ENCODE assay signal across 19 cellular contexts in genomic region chrX:83510466-83511181, GRCh38. TPM values are rescaled to one million over a fixed set of nuclear protein-coding genes. Genes with fewer than 3 reads are reported as not detected.
DNase-seq lines count a peak whose midpoint lies in the region; ATAC-seq and TF ChIP-seq lines count a peak whose summit lies in the region.
"Had no signal": no experiment of that assay in that cellular context is flagged by ENCODE, and none has a peak within 500 bp of the region (broad histone marks: within the 10 kb centered on the region; RNA-seq: fewer than 3 reads in every experiment).

No MANE protein-coding gene starts in this region.

- H3K9ac ChIP-seq in smooth muscle cell (ENCODE audit: low read depth): no peak overlapping the region
- H3K9ac ChIP-seq: parathyroid adenoma had no signal

- no peak for TF ChIP-seq CTCF in smooth muscle cell (IDR thresholded peaks at IDR 0.05; ENCODE audit: borderline replicate concordance, insufficient read depth, poor library complexity, severe bottlenecking)

- no peaks in the 10 kb centered on the region for H3K79me2 ChIP-seq in smooth muscle cell (ENCODE audit: low read depth)
- H3K79me2 ChIP-seq: parathyroid adenoma had no signal

- ATAC-seq in HG03175 (IDR thresholded peaks at IDR 0.05; ENCODE audit: unreplicated experiment): no peak
- ATAC-seq: K562 had no signal

- no peaks in the 10 kb centered on the region for H3K9me3 ChIP-seq in smooth muscle cell (replicated peaks; ENCODE audit: low read depth)
- H3K9me3 ChIP-seq: uterus had no signal

- H2AFZ ChIP-seq in smooth muscle cell (ENCODE audit: low read depth): no peak overlapping the region
- H2AFZ ChIP-seq: parathyroid adenoma had no signal

- H3K27me3 ChIP-seq in smooth muscle cell (ENCODE audit: low read depth): peaks cover 67% of the 10 kb centered on the region

- peak; percentile 17 for DNase-seq in NCI-H748 (lab: John Stamatoyannopoulos, UW; ENCODE audit: unreplicated experiment)
- DNase-seq in NCI-H748 treated with DMSO at 0.1 percent for 48 hours (lab: John Stamatoyannopoulos, UW): no peak
- DNase-seq in ecto neural progenitor cell (ENCODE audit: low spot score): peak; percentile 52
- peak; percentile 59 for DNase-seq in mesenteric fat pad (ENCODE audit: low spot score)
- DNase-seq in smooth muscle cell (lab: John Stamatoyannopoulos, UW; ENCODE audit: unreplicated experiment): no peak
- DNase-seq in ACHN: no peak
- no peak for DNase-seq in superior temporal gyrus (ENCODE audit: extremely low spot score)
- DNase-seq: activated CD4-positive, alpha-beta memory T cell treated with anti-CD3 and anti-CD28 coated beads for 36 hours; activated T-cell treated with anti-CD3 and anti-CD28 coated beads, Interleukin-2, amount 50 U/mL, for 48 hours; NCI-H1048; stimulated activated naive CD4-positive, alpha-beta T cell treated with Interleukin-2 at 50 U/mL for 16 hours; uterus had no signal

- no peaks in the 10 kb centered on the region for H4K20me1 ChIP-seq in smooth muscle cell (ENCODE audit: low read depth)

- H3F3A ChIP-seq in smooth muscle cell (ENCODE audit: low read depth): no peaks in the 10 kb centered on the region

- no peaks in the 10 kb centered on the region for H3K36me3 ChIP-seq in smooth muscle cell (ENCODE audit: low read depth)
- H3K36me3 ChIP-seq: uterus had no signal

- in situ Hi-C loops in ACHN (cut with HindIII; ENCODE audit: low pct_ligation_motif_present, low pct_unique_long_range_greater_than_20kb, low sequenced_read_pairs): no loop called here

- peak overlapping the region; percentile 31 for H3K4me3 ChIP-seq in smooth muscle cell
- H3K4me3 ChIP-seq: K562, uterus had no signal

- peak overlapping the region; percentile 74 for H3K4me2 ChIP-seq in smooth muscle cell

- WGBS in smooth muscle cell (ENCODE audit: low lambda C conversion rate): 37% methylated on average over 45 of the region's 46 CpGs

- H3K4me1 ChIP-seq in smooth muscle cell (ENCODE audit: low read depth): no peaks in the 10 kb centered on the region
- H3K4me1 ChIP-seq: parathyroid adenoma, uterus had no signal

- H3K27ac ChIP-seq in smooth muscle cell (ENCODE audit: low read depth): no peak overlapping the region
- H3K27ac ChIP-seq: C4-2B, epithelial cell of prostate, parathyroid adenoma, RWPE1, uterus had no signal

RNA-seq across cellular contexts. Expression of gene POU3F4, which starts 2.5 kb away (rescaled TPM):
- total RNA-seq in mesenteric fat pad (not detected), smooth muscle cell (not detected in 2 replicates)
- not detected in 2 replicates for polyA plus RNA-seq in smooth muscle cell
- total RNA-seq: A172; activated CD4-positive, alpha-beta memory T cell treated with anti-CD3 and anti-CD28 coated beads for 36 hours; K562; uterus had no signal
- polyA plus RNA-seq: K562 had no signal

Comparison
In these comparisons a context has a peak if more than half of its experiments do, and no peak if none do; other contexts are left out.
1. DNase-seq: peak in NCI-H748 (single experiment), ecto neural progenitor cell (single experiment) and mesenteric fat pad (single experiment); none in NCI-H748 treated with DMSO at 0.1 percent for 48 hours (single experiment), smooth muscle cell (single experiment), ACHN (single experiment) and superior temporal gyrus (single experiment).